ENCODE assay signal across 1 cellular context in genomic region chr2:241271641-241272297, GRCh38.
TF ChIP-seq lines count a peak whose summit lies in the region.

No MANE protein-coding gene starts in this region.

TF ChIP-seq in HEK293, 187 proteins besides CTCF, POLR2A, EP300 and RAD21 (continued from another document and continues in another):
- TF ChIP-seq ZNF248 (tag by site-specific recombination; IDR thresholded peaks at IDR 0.05) (no peak), ATF2 (tag by site-specific recombination; IDR thresholded peaks at IDR 0.05; ENCODE audit: low read depth) (no peak), ZNF639 (tag by site-specific recombination; IDR thresholded peaks at IDR 0.05) (no peak), BCL6B (tag by site-specific recombination; IDR thresholded peaks at IDR 0.05) (no peak), ZBTB20 (tag by site-specific recombination; IDR thresholded peaks at IDR 0.05) (peak; percentile 89), ZNF791 (tag by site-specific recombination; IDR thresholded peaks at IDR 0.05) (no peak), PRDM1 (tag by site-specific recombination; IDR thresholded peaks at IDR 0.05) (no peak), REPIN1 (tag by site-specific recombination; IDR thresholded peaks at IDR 0.05; ENCODE audit: low read depth) (no peak), ZNF24 (tag by site-specific recombination; IDR thresholded peaks at IDR 0.05) (no peak), ZNF596 (tag by site-specific recombination; IDR thresholded peaks at IDR 0.05) (no peak), MZF1 (tag by site-specific recombination; IDR thresholded peaks at IDR 0.05; ENCODE audit: borderline replicate concordance) (no peak), ZNF221 (tag by site-specific recombination; IDR thresholded peaks at IDR 0.05; ENCODE audit: borderline replicate concordance) (no peak), ZNF37A (tag by site-specific recombination; IDR thresholded peaks at IDR 0.05) (no peak), ZNF571 (tag by site-specific recombination; IDR thresholded peaks at IDR 0.05) (no peak), PRDM6 (tag by site-specific recombination; IDR thresholded peaks at IDR 0.05) (no peak), ZNF600 (tag by site-specific recombination; IDR thresholded peaks at IDR 0.05) (peak; percentile 92), ZNF513 (tag by site-specific recombination; IDR thresholded peaks at IDR 0.05) (no peak), MYNN (tag by site-specific recombination; IDR thresholded peaks at IDR 0.05; ENCODE audit: borderline replicate concordance) (no peak), ZBTB48 (tag by site-specific recombination; IDR thresholded peaks at IDR 0.05) (peak; percentile 74), ZNF366 (tag by site-specific recombination; conservative IDR thresholded peaks at IDR 0.05) (no peak), ZSCAN30 (tag by site-specific recombination; IDR thresholded peaks at IDR 0.05) (no peak), ZBTB17 (tag by site-specific recombination; IDR thresholded peaks at IDR 0.05) (peak; percentile 50), ZBTB11 (tag by site-specific recombination; conservative IDR thresholded peaks at IDR 0.05; ENCODE audit: low read depth) (peak; percentile 58; the same call in 1 of the 2 replicates), TRIM28 (IDR thresholded peaks at IDR 0.05; ENCODE audit: borderline replicate concordance, low read length) (no peak), ZNF114 (tag by site-specific recombination; IDR thresholded peaks at IDR 0.05) (no peak), ZSCAN18 (tag by site-specific recombination; IDR thresholded peaks at IDR 0.05) (no peak), ZBTB49 (tag by site-specific recombination; IDR thresholded peaks at IDR 0.05; ENCODE audit: low read depth) (no peak), PATZ1 (tag by site-specific recombination; IDR thresholded peaks at IDR 0.05) (peak; percentile 41; the same call in 1 of the 2 replicates), ZFHX2 (tag by site-specific recombination; conservative IDR thresholded peaks at IDR 0.05) (peak; percentile 4; the same call in 1 of the 2 replicates), ZNF629 (tag by site-specific recombination; IDR thresholded peaks at IDR 0.05) (no peak), ZNF677 (tag by site-specific recombination; IDR thresholded peaks at IDR 0.05) (no peak), ZNF473 (tag by site-specific recombination; IDR thresholded peaks at IDR 0.05) (no peak), ZNF561 (tag by site-specific recombination; IDR thresholded peaks at IDR 0.05; ENCODE audit: borderline replicate concordance) (no peak), ZNF837 (tag by site-specific recombination; IDR thresholded peaks at IDR 0.05) (no peak), SP3 (tag by site-specific recombination; IDR thresholded peaks at IDR 0.05) (peak; percentile 35; the same call in 1 of the 2 replicates), ZFP37 (tag by site-specific recombination; IDR thresholded peaks at IDR 0.05) (no peak), GLIS1 (tag by site-specific recombination; IDR thresholded peaks at IDR 0.05) (peak; percentile 24; the same call in 1 of the 2 replicates), ZNF776 (tag by site-specific recombination; IDR thresholded peaks at IDR 0.05; ENCODE audit: borderline replicate concordance) (no peak), ZBTB6 (tag by site-specific recombination; IDR thresholded peaks at IDR 0.05) (no peak), PRDM4 (tag by site-specific recombination; IDR thresholded peaks at IDR 0.05) (no peak)
